1 cellular context compared by ENCODE assay signal in the genomic region with DNA sequence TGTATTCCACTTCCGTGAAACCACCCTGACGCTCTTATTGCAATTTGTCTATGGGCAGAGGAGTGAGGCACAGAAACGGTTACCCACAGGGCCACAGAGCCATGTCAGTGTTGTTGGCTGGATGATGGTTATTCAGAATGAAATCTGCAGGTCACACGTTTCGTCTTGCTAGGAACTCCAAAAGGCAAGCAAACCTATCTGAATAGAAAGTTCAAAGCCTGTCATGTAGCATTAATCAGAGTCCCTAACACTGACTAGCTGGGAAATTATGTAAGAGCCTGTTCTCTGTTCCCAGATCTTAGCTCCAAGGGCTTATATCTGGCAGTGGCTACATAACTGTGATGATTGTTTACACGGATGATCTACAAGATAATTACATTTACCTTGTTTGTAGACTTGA.
TF ChIP-seq lines count a peak whose summit lies in the region.

No MANE protein-coding gene starts in this region.

TF ChIP-seq in H1, 55 proteins besides CTCF, POLR2A, EP300 and RAD21:
- TF ChIP-seq RFX5 (IDR thresholded peaks at IDR 0.05; ENCODE audit: borderline replicate concordance, low read depth, low read length) (no peak), SUZ12 (IDR thresholded peaks at IDR 0.05; ENCODE audit: low read length) (peak; percentile 45; the same call in 1 of the 2 replicates), KDM5A (IDR thresholded peaks at IDR 0.05; ENCODE audit: low read length) (no peak)
TF ChIP-seq in H1: peak in this region for 1.
